ENCODE assay signal across 9 cellular contexts in the genomic region with DNA sequence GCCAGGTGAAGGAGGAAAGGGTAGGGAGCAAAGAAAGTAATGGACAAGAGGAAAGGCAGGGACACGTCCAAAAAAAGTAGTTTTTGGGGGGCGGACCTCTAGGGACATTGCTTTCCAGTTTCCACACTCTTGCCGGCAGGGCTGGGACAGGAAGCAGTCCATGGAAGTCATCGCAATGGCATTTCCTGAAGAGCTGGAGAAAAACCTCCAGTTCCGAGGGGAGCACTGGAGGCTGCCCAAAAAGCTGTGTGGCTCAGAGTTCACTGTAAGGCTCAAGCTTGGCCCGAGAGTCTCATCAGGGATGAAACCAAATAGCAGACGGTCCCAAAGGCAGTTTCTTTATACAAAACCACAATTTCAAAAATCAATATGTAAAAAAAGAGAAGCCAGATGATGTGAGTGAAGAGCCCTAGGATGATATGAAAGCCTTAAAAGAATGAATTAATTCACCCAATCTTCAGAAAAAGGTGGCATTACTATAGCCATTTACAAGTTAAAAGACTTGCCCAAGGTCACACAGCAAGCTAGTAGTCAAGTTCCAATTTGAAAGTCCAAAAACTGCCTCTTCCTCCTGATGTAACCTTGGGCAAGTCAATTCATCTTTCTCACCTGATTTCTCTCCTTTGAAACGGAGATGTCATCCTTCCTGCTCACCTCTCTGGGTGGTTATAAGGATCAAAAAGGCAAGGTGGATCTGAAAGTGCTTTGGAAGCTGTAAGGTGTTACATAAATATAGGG. TPM values are rescaled to one million over a fixed set of nuclear protein-coding genes. Genes with fewer than 3 reads are reported as not detected.
DNase-seq lines count a peak whose midpoint lies in the region; ATAC-seq lines count a peak whose summit lies in the region.
"Had no signal": no experiment of that assay in that cellular context is flagged by ENCODE, and none has a peak within 500 bp of the region (broad histone marks: within the 10 kb centered on the region; RNA-seq: fewer than 3 reads in every experiment).

No MANE protein-coding gene starts in this region.

- DNase-seq in ELF-1 (ENCODE audit: low read depth, low spot score) (peak; percentile 42), T-cell (no peak), fibroblast of peridontal ligament (ENCODE audit: extremely low read depth) (peak; percentile 92), non-pigmented ciliary epithelial cell (ENCODE audit: low read depth) (peak; percentile 67)

- H3K36me3 Mint-ChIP-seq in T-cell: peaks cover 38% of the 10 kb centered on the region

- POLR2A ChIA-PET in T-cell (lab: Charles Lee): no interaction called here

- peak overlapping the region; percentile 62 to 83 for H3K27ac Mint-ChIP-seq in T-cell

- ATAC-seq in T-cell (replicated peaks in 1 of 4): no peak
- no peak for ATAC-seq in GM21786 (IDR thresholded peaks at IDR 0.05; ENCODE audit: unreplicated experiment)
- no peak for ATAC-seq in HG03469 (IDR thresholded peaks at IDR 0.05; ENCODE audit: unreplicated experiment)
- ATAC-seq in GM18517 (IDR thresholded peaks at IDR 0.05; ENCODE audit: unreplicated experiment): no peak
- no peak for ATAC-seq in GM21619 (IDR thresholded peaks at IDR 0.05; ENCODE audit: unreplicated experiment)

- H3K4me3 Mint-ChIP-seq in T-cell: no peak overlapping the region
- H3K4me3 Mint-ChIP-seq: IgD-negative memory B cell had no signal

- CTCF ChIA-PET in T-cell (lab: Charles Lee): interaction anchor here in 1 of 2 donors (1.5 to 2.3 kb wide), 2 partner anchors 8 to 10 kb away, joined by 4 to 8 read pairs; no protein-coding TSS in a partner anchor

- H3K27me3 Mint-ChIP-seq in T-cell: no peaks in the 10 kb centered on the region
- H3K27me3 Mint-ChIP-seq: IgD-negative memory B cell had no signal

- H3K9me3 Mint-ChIP-seq in T-cell: no peaks in the 10 kb centered on the region
- H3K9me3 Mint-ChIP-seq: IgD-negative memory B cell had no signal

- H3K4me1 Mint-ChIP-seq in T-cell: peaks cover 86 to 93% (median 92%) of the 10 kb centered on the region in 3 donors

RNA-seq across cellular contexts. Expression of a gene that starts 9.2 kb away (rescaled TPM):
- 10 to 100 TPM; 26.6 to 33.8 (median 27.7) TPM for total RNA-seq in T-cell

RNA-seq across cellular contexts. Expression of a gene that starts 25.6 kb away (rescaled TPM):
- 1 to 10 TPM in 4 of 5 donors, under 1 TPM in 1; 0.99 to 3.0 (median 1.4) TPM for total RNA-seq in T-cell

Comparison
In these comparisons a context has a peak if more than half of its experiments do, and no peak if none do; other contexts are left out.
1. DNase-seq: peak in ELF-1 (single experiment), fibroblast of peridontal ligament (single experiment) and non-pigmented ciliary epithelial cell (single experiment); none in T-cell (0 of 34).